Comparison of ENCODE assay signal across 8 cellular contexts in genomic region chr17:35241520-35241919, GRCh38. TPM values are rescaled to one million over a fixed set of nuclear protein-coding genes. Genes with fewer than 3 reads are reported as not detected.
DNase-seq lines count a peak whose midpoint lies in the region; ATAC-seq and TF ChIP-seq lines count a peak whose summit lies in the region.

No MANE protein-coding gene starts in this region.

- H3F3A ChIP-seq in SK-N-SH (replicated peaks; ENCODE audit: insufficient read depth): peaks cover 25% of the 10 kb centered on the region

- no peak for TF ChIP-seq EP300 in SK-N-SH (IDR thresholded peaks at IDR 0.05; ENCODE audit: borderline replicate concordance in 1 of 2, low read depth in 1 of 2, low read length in 1 of 2)
- TF ChIP-seq EP300 in tibial nerve (IDR thresholded peaks at IDR 0.05): no peak

- H3K79me2 ChIP-seq in SK-N-SH (ENCODE audit: insufficient read depth): peaks cover 7% of the 10 kb centered on the region

- H3K9ac ChIP-seq in SK-N-SH (no peak overlapping the region), mucosa of stomach (ENCODE audit: low read length) (peak overlapping the region; percentile 92)

- DNase-seq in SK-N-SH (no peak), ascending aorta (ENCODE audit: low spot score in 2 of 2) (no peak), tibial nerve (ENCODE audit: low spot score in 2 of 2) (no peak), amniotic stem cell (lab: John Stamatoyannopoulos, UW) (no peak)

- H3K9me3 ChIP-seq in SK-N-SH (no peaks in the 10 kb centered on the region), ascending aorta (no peaks in the 10 kb centered on the region), mucosa of stomach (ENCODE audit: control insufficient read depth, low read length) (no peaks in the 10 kb centered on the region), tibial nerve (no peaks in the 10 kb centered on the region)

- H3K4me1 ChIP-seq in SK-N-SH (ENCODE audit: control insufficient read depth in 1 of 2, insufficient read depth in 2 of 2, low read depth in 1 of 2, low read length in 1 of 2) (peaks cover 0 to 11% of the 10 kb centered on the region in 2 experiments; a peak in 1 of 4 replicates), ascending aorta (peaks cover 9 to 26% of the 10 kb centered on the region in 2 donors), mucosa of stomach (ENCODE audit: control insufficient read depth, insufficient read depth, low read length) (peaks cover 19% of the 10 kb centered on the region), tibial nerve (peaks cover 0 to 44% (median 22%) of the 10 kb centered on the region in 4 donors)

- POLR2A ChIA-PET in SK-N-SH (lab: Yijun Ruan, JAX): no interaction called here

- intact Hi-C loops in ascending aorta (cut with DNase I): loop anchor here (5.0 kb wide), 5 partner anchors 71 to 989 kb away; partner anchors contain the start of genes SLFN12 and TAF15

- H3K36me3 ChIP-seq in SK-N-SH (replicated peaks in 1 of 2; ENCODE audit: control insufficient read depth in 1 of 2, insufficient read depth in 2 of 2, low read length in 1 of 2): no peaks in the 10 kb centered on the region
- no peaks in the 10 kb centered on the region for H3K36me3 ChIP-seq in ascending aorta
- H3K36me3 ChIP-seq in mucosa of stomach (ENCODE audit: control insufficient read depth, insufficient read depth, low read length): no peaks in the 10 kb centered on the region
- H3K36me3 ChIP-seq in tibial nerve: no peaks in the 10 kb centered on the region

- H3K27ac ChIP-seq in SK-N-SH (ENCODE audit: low read depth in 2 of 2, low read length in 1 of 2): no peak overlapping the region
- H3K27ac ChIP-seq in ascending aorta: peak overlapping the region; percentile 96 to 97
- peak overlapping the region in 3 of 4 donors; percentile 92 to 96 (median 96) for H3K27ac ChIP-seq in tibial nerve

- H3K9me2 ChIP-seq in SK-N-SH: no peaks in the 10 kb centered on the region

- CTCF ChIA-PET in SK-N-SH (lab: Yijun Ruan, JAX): no interaction called here

- TF ChIP-seq POLR2A in tibial nerve (IDR thresholded peaks at IDR 0.05): no peak

- H2AFZ ChIP-seq in SK-N-SH (ENCODE audit: low read depth): no peak overlapping the region

- H3K4me2 ChIP-seq in SK-N-SH: peak overlapping the region; percentile 94

- TF ChIP-seq CTCF in SK-N-SH (IDR thresholded peaks at IDR 0.05) (no peak), ascending aorta (IDR thresholded peaks at IDR 0.05) (no peak), tibial nerve (IDR thresholded peaks at IDR 0.05) (no peak)

- H3K27me3 ChIP-seq in SK-N-SH (ENCODE audit: insufficient read depth): no peaks in the 10 kb centered on the region
- H3K27me3 ChIP-seq in ascending aorta: no peaks in the 10 kb centered on the region
- H3K27me3 ChIP-seq in mucosa of stomach (ENCODE audit: control insufficient read depth, insufficient read depth, low read length): no peaks in the 10 kb centered on the region
- no peaks in the 10 kb centered on the region for H3K27me3 ChIP-seq in tibial nerve

- no peaks in the 10 kb centered on the region; the same call in 1 of the 2 replicates for H4K20me1 ChIP-seq in SK-N-SH (ENCODE audit: insufficient read depth)

- no peak for ATAC-seq in SK-N-SH treated with all-trans-retinoic acid at 6 μM for 48 hours
- no peak for ATAC-seq in GM21528 (IDR thresholded peaks at IDR 0.05; ENCODE audit: low FRiP score, unreplicated experiment)
- ATAC-seq in GM18502 (IDR thresholded peaks at IDR 0.05; ENCODE audit: poor library complexity, unreplicated experiment): no peak

- WGBS in SK-N-SH (ENCODE audit: low lambda C conversion rate): 92% methylated on average over 19 of the region's 19 CpGs
- 87% methylated on average over 19 of the region's 19 CpGs for WGBS in tibial nerve, 2 donors

- no peak for TF ChIP-seq RAD21 in SK-N-SH (IDR thresholded peaks at IDR 0.05; ENCODE audit: low read length)

- H3K4me3 ChIP-seq in SK-N-SH (ENCODE audit: low read depth in 2 of 2, low read length in 1 of 2) (peak overlapping the region in 1 of 2 experiments; percentile 99; a peak in 1 of 4 replicates), ascending aorta (peak overlapping the region; percentile 74 to 85), mucosa of stomach (ENCODE audit: low read length) (peak overlapping the region; percentile 36), tibial nerve (peak overlapping the region in 2 of 4 donors; percentile 77 to 87)

TF ChIP-seq in SK-N-SH, 30 proteins besides CTCF, POLR2A, EP300 and RAD21:
- no peak for TF ChIP-seq TAF1 (IDR thresholded peaks at IDR 0.05; ENCODE audit: borderline replicate concordance, low read depth, low read length)
- TF ChIP-seq MEF2A (IDR thresholded peaks at IDR 0.05; ENCODE audit: borderline replicate concordance, low read depth): no peak
- no peak for TF ChIP-seq GATA2 (CRISPR knock-in tag; IDR thresholded peaks at IDR 0.05)
- TF ChIP-seq JUND (IDR thresholded peaks at IDR 0.05): no peak
- TF ChIP-seq ELF1 (IDR thresholded peaks at IDR 0.05): no peak
- TF ChIP-seq FOSL2 (IDR thresholded peaks at IDR 0.05; ENCODE audit: borderline replicate concordance, low read depth): no peak
- TF ChIP-seq TCF12 (IDR thresholded peaks at IDR 0.05): no peak
- TF ChIP-seq CHD2 (IDR thresholded peaks at IDR 0.05; ENCODE audit: low read length, partially characterized antibody): no peak
- TF ChIP-seq SIN3A (IDR thresholded peaks at IDR 0.05; ENCODE audit: borderline replicate concordance, low read depth, low read length): no peak
- TF ChIP-seq, protein P1, sequence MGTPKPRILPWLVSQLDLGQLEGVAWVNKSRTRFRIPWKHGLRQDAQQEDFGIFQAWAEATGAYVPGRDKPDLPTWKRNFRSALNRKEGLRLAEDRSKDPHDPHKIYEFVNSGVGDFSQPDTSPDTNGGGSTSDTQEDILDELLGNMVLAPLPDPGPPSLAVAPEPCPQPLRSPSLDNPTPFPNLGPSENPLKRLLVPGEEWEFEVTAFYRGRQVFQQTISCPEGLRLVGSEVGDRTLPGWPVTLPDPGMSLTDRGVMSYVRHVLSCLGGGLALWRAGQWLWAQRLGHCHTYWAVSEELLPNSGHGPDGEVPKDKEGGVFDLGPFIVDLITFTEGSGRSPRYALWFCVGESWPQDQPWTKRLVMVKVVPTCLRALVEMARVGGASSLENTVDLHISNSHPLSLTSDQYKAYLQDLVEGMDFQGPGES (IDR thresholded peaks at IDR 0.05; ENCODE audit: low read depth, low read length): no peak

TF ChIP-seq in SK-N-SH treated with all-trans-retinoic acid at 6 μM for 48 hours, 23 proteins besides CTCF, POLR2A, EP300 and RAD21:
- TF ChIP-seq TCF4 (CRISPR knock-in tag; IDR thresholded peaks at IDR 0.05; ENCODE audit: borderline replicate concordance) (no peak), ZNF565 (CRISPR knock-in tag; conservative IDR thresholded peaks at IDR 0.05; ENCODE audit: low read depth) (no peak), TOX (CRISPR knock-in tag; IDR thresholded peaks at IDR 0.05; ENCODE audit: borderline replicate concordance) (no peak), ZNF70 (CRISPR knock-in tag; IDR thresholded peaks at IDR 0.05) (no peak), CSDC2 (CRISPR knock-in tag; IDR thresholded peaks at IDR 0.05) (no peak), ZNF8 (CRISPR knock-in tag; IDR thresholded peaks at IDR 0.05) (no peak), ZFP30 (CRISPR knock-in tag; IDR thresholded peaks at IDR 0.05) (no peak), OSR1 (CRISPR knock-in tag; IDR thresholded peaks at IDR 0.05) (no peak), CREB5 (CRISPR knock-in tag; IDR thresholded peaks at IDR 0.05; ENCODE audit: low read depth) (no peak), GLIS3 (CRISPR knock-in tag; IDR thresholded peaks at IDR 0.05) (no peak), PPARA (CRISPR knock-in tag; IDR thresholded peaks at IDR 0.05; ENCODE audit: borderline replicate concordance) (no peak)
- TF ChIP-seq, protein P2, sequence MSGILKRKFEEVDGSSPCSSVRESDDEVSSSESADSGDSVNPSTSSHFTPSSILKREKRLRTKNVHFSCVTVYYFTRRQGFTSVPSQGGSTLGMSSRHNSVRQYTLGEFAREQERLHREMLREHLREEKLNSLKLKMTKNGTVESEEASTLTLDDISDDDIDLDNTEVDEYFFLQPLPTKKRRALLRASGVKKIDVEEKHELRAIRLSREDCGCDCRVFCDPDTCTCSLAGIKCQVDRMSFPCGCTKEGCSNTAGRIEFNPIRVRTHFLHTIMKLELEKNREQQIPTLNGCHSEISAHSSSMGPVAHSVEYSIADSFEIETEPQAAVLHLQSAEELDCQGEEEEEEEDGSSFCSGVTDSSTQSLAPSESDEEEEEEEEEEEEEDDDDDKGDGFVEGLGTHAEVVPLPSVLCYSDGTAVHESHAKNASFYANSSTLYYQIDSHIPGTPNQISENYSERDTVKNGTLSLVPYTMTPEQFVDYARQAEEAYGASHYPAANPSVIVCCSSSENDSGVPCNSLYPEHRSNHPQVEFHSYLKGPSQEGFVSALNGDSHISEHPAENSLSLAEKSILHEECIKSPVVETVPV (CRISPR knock-in tag; IDR thresholded peaks at IDR 0.05): no peak

RNA-seq across cellular contexts. Expression of gene SLFN5, which starts 1.4 kb away (rescaled TPM):
- 1.4 and 1.9 TPM in 2 replicates for polyA plus RNA-seq in SK-N-SH (2012; rRNA removed)
- polyA plus RNA-seq in SK-N-SH (2012; cell fraction: cytosol; rRNA removed): 1.7 and 1.9 TPM in 2 replicates
- 1.0 and 2.0 TPM in 2 replicates for polyA plus RNA-seq in SK-N-SH (2012; cell fraction: nucleus; rRNA removed)
- total RNA-seq in ascending aorta: 13.0 TPM
- total RNA-seq in tibial nerve: 10 to 100 TPM; 21.2 to 22.4 (median 21.6) TPM

RNA-seq across cellular contexts. Expression of gene SLC35G3, which starts 47.3 kb away (rescaled TPM):
- polyA plus RNA-seq in SK-N-SH (2012; rRNA removed): not detected in 2 replicates
- polyA plus RNA-seq in SK-N-SH (2012; cell fraction: cytosol; rRNA removed): not detected in 2 replicates
- polyA plus RNA-seq in SK-N-SH (2012; cell fraction: nucleus; rRNA removed): not detected in 2 replicates
- total RNA-seq in ascending aorta (not detected), tibial nerve (not detected)

Comparison
In these comparisons a context has a peak if more than half of its experiments do, and no peak if none do; other contexts are left out.
1. H3K27ac ChIP-seq: peak in ascending aorta (2 of 2) and tibial nerve (3 of 4); none in SK-N-SH (0 of 2).